In genomic region chr5:147084702-147085101, GRCh38 we compare ENCODE assay signal across 1 cellular context.
TF ChIP-seq lines count a peak whose summit lies in the region.

No MANE protein-coding gene starts in this region.

TF ChIP-seq in WTC11, 78 proteins besides CTCF, POLR2A, EP300 and RAD21 (continued from another document):
- TF ChIP-seq ZBTB43 (CRISPR knock-in tag; IDR thresholded peaks at IDR 0.05): no peak
- no peak for TF ChIP-seq AFF4 (CRISPR knock-in tag; IDR thresholded peaks at IDR 0.05; ENCODE audit: borderline replicate concordance)
- no peak for TF ChIP-seq TP53 (CRISPR knock-in tag; IDR thresholded peaks at IDR 0.05)
TF ChIP-seq in WTC11: peak in this region for 0.
